7 cellular contexts compared by ENCODE assay signal in genomic region chr17:78359936-78360370, GRCh38. TPM values are rescaled to one million over a fixed set of nuclear protein-coding genes. Genes with fewer than 3 reads are reported as not detected.
DNase-seq lines count a peak whose midpoint lies in the region; ATAC-seq and TF ChIP-seq lines count a peak whose summit lies in the region.

TSS of gene SOCS3 (minus strand) at chr17:78360077. CDS start at chr17:78359095, 982 bp downstream.

- peaks cover 38% of the 10 kb centered on the region for H3K4me1 Mint-ChIP-seq in activated CD4-positive, alpha-beta memory T cell treated with anti-CD3 and anti-CD28 coated beads for 36 hours (ENCODE audit: low read depth)

- H3K27ac ChIP-seq in liver (ENCODE audit: low read depth in 1 of 2, low read length in 2 of 2) = peak within 1 kb of the TSS; percentile 83 to 90

- TF ChIP-seq CTCF in liver (IDR thresholded peaks at IDR 0.05; ENCODE audit: low read depth, low read length, missing input control) = no peak

- POLR2A ChIA-PET in activated CD4-positive, alpha-beta memory T cell treated with anti-CD3 and anti-CD28 coated beads for 36 hours (lab: Charles Lee) = interaction anchor here (0.6 to 3.7 kb wide), 12 partner anchors 12 to 414 kb away, joined by 3 to 28 read pairs (median 4); partner anchors contain the start of gene PGS1

- H3K36me3 Mint-ChIP-seq in activated CD4-positive, alpha-beta memory T cell treated with anti-CD3 and anti-CD28 coated beads for 36 hours = peaks cover 44% of the 10 kb centered on the region

- peaks cover 7 to 38% (median 27%) of the 10 kb centered on the region in 4 donors for H3K4me1 ChIP-seq in liver (ENCODE audit: control insufficient read depth in 4 of 4, insufficient read depth in 4 of 4, low read length in 3 of 4)

- peaks cover 0 to 16% (median 6%) of the 10 kb centered on the region in 4 donors for H3K36me3 ChIP-seq in liver (ENCODE audit: control insufficient read depth in 4 of 4, insufficient read depth in 3 of 4, low read depth in 1 of 4, low read length in 3 of 4)

- H3K4me3 ChIP-seq in liver (ENCODE audit: low read depth in 1 of 3, low read length in 3 of 3) = peak within 1 kb of the TSS; percentile 74 to 98 (median 92)

- peak within 1 kb of the TSS; percentile 97 for H3K27ac Mint-ChIP-seq in activated CD4-positive, alpha-beta memory T cell treated with anti-CD3 and anti-CD28 coated beads for 36 hours

- ATAC-seq in GM18858 (IDR thresholded peaks at IDR 0.05; ENCODE audit: unreplicated experiment) (peak; percentile 21), HG03460 (IDR thresholded peaks at IDR 0.05; ENCODE audit: unreplicated experiment) (peak; percentile 33)

- peak within 1 kb of the TSS; percentile 93 for H3K4me3 Mint-ChIP-seq in activated CD4-positive, alpha-beta memory T cell treated with anti-CD3 and anti-CD28 coated beads for 36 hours

- H3K9me3 Mint-ChIP-seq in activated CD4-positive, alpha-beta memory T cell treated with anti-CD3 and anti-CD28 coated beads for 36 hours = no peaks in the 10 kb centered on the region

- no peaks in the 10 kb centered on the region for H3K27me3 ChIP-seq in liver (ENCODE audit: control insufficient read depth in 4 of 4, insufficient read depth in 4 of 4, low read length in 3 of 4)

- under 1% methylated on average over 66 of the region's 66 CpGs for WGBS in liver

- no peaks in the 10 kb centered on the region for H3K9me3 ChIP-seq in liver (ENCODE audit: control insufficient read depth in 4 of 4, low read length in 3 of 4)

- peak within 1 kb of the TSS; percentile 32 to 87 for H3K9ac ChIP-seq in liver (ENCODE audit: low read depth in 1 of 2, low read length in 2 of 2)

- peaks cover 4% of the 10 kb centered on the region for H3K27me3 Mint-ChIP-seq in activated CD4-positive, alpha-beta memory T cell treated with anti-CD3 and anti-CD28 coated beads for 36 hours

- TF ChIP-seq RAD21 in liver (IDR thresholded peaks at IDR 0.05) = peak; percentile 6 to 23

- DNase-seq in NCI-H748 treated with DMSO at 0.1 percent for 48 hours (lab: John Stamatoyannopoulos, UW) (peak; percentile 66), dermis microvascular lymphatic vessel endothelial cell (ENCODE audit: low read depth in 2 of 2) (peak; percentile 86 to 97)
- DNase-seq in activated CD4-positive, alpha-beta memory T cell treated with anti-CD3 and anti-CD28 coated beads for 36 hours = peak; percentile 99
- peak; percentile 96 to 97 for DNase-seq in stimulated activated CD4-positive, alpha-beta T cell treated with anti-CD3 and anti-CD28 coated beads, Interleukin-2, amount 100 ng/mL, for 48 hours

- CTCF ChIA-PET in activated CD4-positive, alpha-beta memory T cell treated with anti-CD3 and anti-CD28 coated beads for 36 hours (lab: Charles Lee) = interaction anchor here (0.7 to 9.1 kb wide), 8 partner anchors 10 to 109 kb away, joined by 3 to 135 read pairs (median 10); no protein-coding TSS in a partner anchor

- intact Hi-C loops in activated CD4-positive, alpha-beta memory T cell treated with anti-CD3 and anti-CD28 coated beads for 36 hours (cut with micrococcal nuclease) = loop anchor here (1.0 to 2.0 kb wide), 5 partner anchors 21 to 101 kb away; no protein-coding TSS in a partner anchor

TF ChIP-seq in liver, 16 proteins besides CTCF, POLR2A, EP300 and RAD21:
- TF ChIP-seq GABPA (IDR thresholded peaks at IDR 0.05 in 1 of 2, conservative IDR thresholded peaks at IDR 0.05 in 1 of 2) (no peak), HNF4G (IDR thresholded peaks at IDR 0.05) (no peak), SP1 (IDR thresholded peaks at IDR 0.05) (peak; percentile 72), NR2F2 (IDR thresholded peaks at IDR 0.05) (no peak), TAF1 (conservative IDR thresholded peaks at IDR 0.05) (peak; percentile 24), RXRA (IDR thresholded peaks at IDR 0.05) (peak; percentile 37 to 50), JUND (IDR thresholded peaks at IDR 0.05) (peak in 1 of 2 donors; percentile 30), FOXA1 (IDR thresholded peaks at IDR 0.05) (no peak), YY1 (IDR thresholded peaks at IDR 0.05) (peak; percentile 59), FOXA2 (IDR thresholded peaks at IDR 0.05) (no peak), EGR1 (IDR thresholded peaks at IDR 0.05; ENCODE audit: low read depth in 2 of 2) (peak in 1 of 2 donors; percentile 51), REST (IDR thresholded peaks at IDR 0.05) (peak; percentile 39), HNF4A (conservative IDR thresholded peaks at IDR 0.05) (peak in 1 of 2 donors; percentile 43)

RNA-seq across cellular contexts. Expression of gene SOCS3, which starts in this region (rescaled TPM):
- total RNA-seq in activated CD4-positive, alpha-beta memory T cell treated with anti-CD3 and anti-CD28 coated beads for 36 hours = 100 to 1,000 TPM; 162 to 167 TPM
- total RNA-seq in dermis microvascular lymphatic vessel endothelial cell (35.8 and 58.2 TPM in 2 replicates), liver (10 to 100 TPM; 16.1 to 48.0 TPM)
- 10 to 100 TPM; 12.2 to 20.5 TPM for polyA plus RNA-seq in liver

Comparison
In these comparisons a context has a peak if more than half of its experiments do, and no peak if none do; other contexts are left out.
1. Peak in every context shown above with its lines: DNase-seq, ATAC-seq, H3K4me3 ChIP-seq and H3K27ac ChIP-seq.